ENCODE assay signal across 9 cellular contexts in the genomic region with DNA sequence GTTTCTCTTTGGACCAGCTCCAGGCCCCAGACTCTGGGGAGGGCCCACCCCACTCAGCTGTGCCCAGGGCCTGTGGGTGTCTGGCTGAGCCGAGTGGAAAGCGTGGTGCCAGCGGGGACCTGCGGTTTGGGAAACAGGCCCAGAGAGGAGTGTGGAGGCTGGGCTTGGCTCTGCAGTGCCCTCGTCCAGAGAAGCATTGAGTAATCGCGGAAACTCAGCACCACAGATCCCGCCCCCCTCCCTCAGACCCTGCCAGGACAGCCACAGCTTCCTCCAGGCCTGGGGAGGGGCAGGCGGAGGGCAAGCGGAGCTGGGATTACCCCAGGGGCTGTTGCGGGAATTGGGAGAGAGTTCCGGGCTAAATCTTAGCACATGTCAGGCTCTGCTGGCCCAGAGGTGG. TPM values are rescaled to one million over a fixed set of nuclear protein-coding genes. Genes with fewer than 3 reads are reported as not detected.
DNase-seq lines count a peak whose midpoint lies in the region; ATAC-seq, FAIRE-seq and TF ChIP-seq lines count a peak whose summit lies in the region.
"Had no signal": no experiment of that assay in that cellular context is flagged by ENCODE, and none has a peak within 500 bp of the region (broad histone marks: within the 10 kb centered on the region; RNA-seq: fewer than 3 reads in every experiment).

No MANE protein-coding gene starts in this region.

- H3K79me1 ChIP-seq in IMR-90 (ENCODE audit: low read depth in 1 of 2, low read length in 2 of 2) = no peaks in the 10 kb centered on the region

- peaks cover 19% of the 10 kb centered on the region for H3K4me1 Mint-ChIP-seq in stimulated activated naive CD8-positive, alpha-beta T cell treated with anti-CD3 and anti-CD28 coated beads, Interleukin-15, amount 100 ng/mL, for 72 hours

- intact Hi-C loops in IMR-90 (cut with micrococcal nuclease) = loop anchor here (5.0 to 10.0 kb wide), 2 partner anchors 208 to 455 kb away; partner anchors contain the start of gene DPH1
- intact Hi-C loops in kidney (cut with DNase I) = loop anchor here (10.0 kb wide), 1 partner anchor 58 kb away; no protein-coding TSS in a partner anchor

- H3K14ac ChIP-seq in IMR-90 (replicated peaks; ENCODE audit: low read depth, low read length) = peak overlapping the region; percentile 95

- H2BK20ac ChIP-seq in IMR-90 (ENCODE audit: low read depth, low read length) = peak overlapping the region; percentile 41

- H3K4me1 ChIP-seq in IMR-90 (ENCODE audit: control insufficient read depth, insufficient read depth, low read length) (peaks cover 15% of the 10 kb centered on the region), kidney (ENCODE audit: control insufficient read depth in 1 of 2, insufficient read depth in 1 of 2, low read depth in 1 of 2, low read length in 2 of 2) (peaks cover 0 to 23% of the 10 kb centered on the region in 2 donors)

- dilution Hi-C loops in IMR-90 (cut with HindIII; ENCODE audit: low sequenced_read_pairs, unreplicated experiment) = no loop called here

- TF ChIP-seq POLR2A in IMR-90 (IDR thresholded peaks at IDR 0.05; ENCODE audit: low read depth, low read length) = no peak

- no peaks in the 10 kb centered on the region for H3K36me3 ChIP-seq in IMR-90 (ENCODE audit: control insufficient read depth, insufficient read depth, low read length)
- H3K36me3 ChIP-seq in kidney (ENCODE audit: control insufficient read depth in 1 of 2, insufficient read depth in 2 of 2, low read length in 2 of 2) = peaks cover 4 to 9% of the 10 kb centered on the region in 2 donors

- H2BK5ac ChIP-seq in IMR-90 (ENCODE audit: low read depth, low read length, poor library complexity, severe bottlenecking) = peak overlapping the region; percentile 91

- 0 out of 2 replicates have a peak, but pooled peaks cover 2% of the 10 kb centered on the region for H3K9me1 ChIP-seq in IMR-90 (ENCODE audit: insufficient read depth, low read length)

- H4K8ac ChIP-seq in IMR-90 (ENCODE audit: low read depth in 2 of 2, low read length in 2 of 2) = peak overlapping the region; percentile 77 to 98

- H3K27me3 ChIP-seq in IMR-90 (ENCODE audit: control insufficient read depth, insufficient read depth, low read length) = no peaks in the 10 kb centered on the region

- POLR2A ChIA-PET in IMR-90 (lab: Charles Lee; ENCODE audit: unreplicated experiment) = interaction anchor here (0.8 kb wide), 1 partner anchor 139 kb away, joined by 18 read pairs; no protein-coding TSS in a partner anchor

- peak overlapping the region; percentile 87 for H2AK9ac ChIP-seq in IMR-90 (replicated peaks; ENCODE audit: low read depth, low read length, poor library complexity)

- H4K91ac ChIP-seq in IMR-90 (ENCODE audit: insufficient read depth, low read depth, low read length) = peak overlapping the region; percentile 93

- peak overlapping the region; percentile 95 for H2AK5ac ChIP-seq in IMR-90 (ENCODE audit: low read depth, low read length)

- in situ Hi-C loops in ACHN (cut with HindIII; ENCODE audit: low pct_ligation_motif_present, low pct_unique_long_range_greater_than_20kb, low sequenced_read_pairs) = no loop called here
- in situ Hi-C loops in IMR-90 (cut with MboI; ENCODE audit: low sequenced_read_pairs) = loop anchor here (5.0 kb wide), 1 partner anchor 70 kb away; the partner anchor contains the start of genes RILP and SCARF1

- H3K4me3 Mint-ChIP-seq in stimulated activated naive CD8-positive, alpha-beta T cell treated with anti-CD3 and anti-CD28 coated beads, Interleukin-15, amount 100 ng/mL, for 72 hours = peak overlapping the region; percentile 8 to 32

- peak overlapping the region in 1 of 2 donors; percentile 25 for H3K27ac Mint-ChIP-seq in stimulated activated naive CD8-positive, alpha-beta T cell treated with anti-CD3 and anti-CD28 coated beads, Interleukin-15, amount 100 ng/mL, for 72 hours

- no TSS peak for BruUV-seq in IMR-90 (replicated peaks; lab: Mats Ljungman, UMichigan)

- TF ChIP-seq CTCF in IMR-90 (conservative IDR thresholded peaks at IDR 0.05; ENCODE audit: low read depth, low read length) (no peak), kidney (IDR thresholded peaks at IDR 0.05; ENCODE audit: borderline replicate concordance, extremely low read depth, insufficient read depth) (no peak)

- H2BK120ac ChIP-seq in IMR-90 (ENCODE audit: low read depth, low read length) = peak overlapping the region; percentile 92

- H3K27ac ChIP-seq in IMR-90 (ENCODE audit: insufficient read depth, low read length) (peak overlapping the region; percentile 87), kidney (ENCODE audit: low read depth in 2 of 2, low read length in 2 of 2) (peak overlapping the region; percentile 32 to 87)

- CTCF ChIA-PET in IMR-90 (lab: Yijun Ruan, JAX) = interaction anchor here (0.6 to 1.6 kb wide), 4 partner anchors 37 to 92 kb away, joined by 3 to 7 read pairs (median 3); partner anchors contain the start of gene RILP

- no peaks in the 10 kb centered on the region for H4K20me1 ChIP-seq in IMR-90 (ENCODE audit: insufficient read depth, low read length)

- H4K5ac ChIP-seq in IMR-90 (ENCODE audit: low read depth, low read length) = peak overlapping the region; percentile 78

- H2BK15ac ChIP-seq in IMR-90 (ENCODE audit: low read depth, low read length) = peak overlapping the region; percentile 86; the same call in 2 of the 3 replicates

- H3K27me3 Mint-ChIP-seq in stimulated activated naive CD8-positive, alpha-beta T cell treated with anti-CD3 and anti-CD28 coated beads, Interleukin-15, amount 100 ng/mL, for 72 hours = no peaks in the 10 kb centered on the region

- peak overlapping the region; percentile 75 for H3K23ac ChIP-seq in IMR-90 (ENCODE audit: low read depth, low read length)

- no peak for FAIRE-seq in kidney (lab: Jason Lieb, UNC)

- no peak overlapping the region for H3K4me3 ChIP-seq in IMR-90 (ENCODE audit: insufficient read depth, low read depth, low read length)
- H3K4me3 ChIP-seq in kidney (ENCODE audit: low read length in 2 of 2) = no peak overlapping the region

- H3K9me3 ChIP-seq in IMR-90 (ENCODE audit: control insufficient read depth, insufficient read depth, low read length) = no peaks in the 10 kb centered on the region
- no peaks in the 10 kb centered on the region for H3K9me3 ChIP-seq in kidney (ENCODE audit: control insufficient read depth in 1 of 2, low read length in 2 of 2)

- H3K4ac ChIP-seq in IMR-90 (ENCODE audit: low read depth, low read length) = peak overlapping the region; percentile 96

- H3K9ac ChIP-seq in IMR-90 (ENCODE audit: low read depth, low read length) (peak overlapping the region; percentile 54), kidney (ENCODE audit: low read length in 2 of 2) (peak overlapping the region in 1 of 2 donors; percentile 24)

- peak overlapping the region; percentile 59; the same call in 1 of the 2 replicates for H3K56ac ChIP-seq in IMR-90 (ENCODE audit: extremely low read depth, insufficient read depth, low read length)

- peak overlapping the region; percentile 40 for H3K4me2 ChIP-seq in IMR-90 (ENCODE audit: low read depth, low read length)

- TF ChIP-seq RAD21 in IMR-90 (IDR thresholded peaks at IDR 0.05; ENCODE audit: low read length) = no peak

- ATAC-seq in IMR-90 (ENCODE audit: low read depth) = peak; percentile 93
- no peak for ATAC-seq in stimulated activated naive CD8-positive, alpha-beta T cell treated with anti-CD3 and anti-CD28 coated beads, Interleukin-15, amount 100 ng/mL, for 72 hours
- ATAC-seq in HG02571 (IDR thresholded peaks at IDR 0.05; ENCODE audit: unreplicated experiment) = no peak

- 0% methylated on average over 2 of the region's 12 CpGs; no CpG with 5 or more reads in 1 of the 2 experiments for WGBS in IMR-90 (ENCODE audit: extremely low coverage in 2 of 2, insufficient read length in 1 of 2), 2 experiments

- DNase-seq in ACHN = peak; percentile 75
- peak; percentile 89 for DNase-seq in IMR-90
- peak; percentile 58 for DNase-seq in brain pericyte (ENCODE audit: low read depth, low spot score)
- peak; percentile 94 for DNase-seq in kidney
- DNase-seq in stimulated activated naive CD8-positive, alpha-beta T cell treated with anti-CD3 and anti-CD28 coated beads, Interleukin-15, amount 100 ng/mL, for 72 hours = no peak
- DNase-seq in DMS53 treated with DMSO at 0.1 percent for 48 hours (lab: John Stamatoyannopoulos, UW; ENCODE audit: unreplicated experiment) = no peak
- DNase-seq in NCI-H510A (lab: John Stamatoyannopoulos, UW) = no peak

- peak overlapping the region; percentile 93 for H2AFZ ChIP-seq in IMR-90 (replicated peaks; ENCODE audit: low read length, poor library complexity)

- no peaks in the 10 kb centered on the region for H3K9me3 Mint-ChIP-seq in stimulated activated naive CD8-positive, alpha-beta T cell treated with anti-CD3 and anti-CD28 coated beads, Interleukin-15, amount 100 ng/mL, for 72 hours
- H3K9me3 Mint-ChIP-seq: activated naive CD4-positive, alpha-beta T cell treated with anti-CD3 and anti-CD28 coated beads, Interleukin-2, amount 50 U/mL, for 72 hours had no signal

- H3K18ac ChIP-seq in IMR-90 (ENCODE audit: low read depth, low read length) = peak overlapping the region; percentile 48

TF ChIP-seq in IMR-90, 13 proteins besides CTCF, POLR2A, EP300 and RAD21:
- no peak for TF ChIP-seq NFE2L2 (IDR thresholded peaks at IDR 0.05; ENCODE audit: low read depth, low read length)
- TF ChIP-seq MAZ (IDR thresholded peaks at IDR 0.05; ENCODE audit: borderline replicate concordance, low read depth, low read length) = peak; percentile 89; the same call in 1 of the 2 replicates
- peak; percentile 94 for TF ChIP-seq CEBPB (IDR thresholded peaks at IDR 0.05; ENCODE audit: low read depth, low read length)

RNA-seq across cellular contexts. Expression of gene PITPNA, which starts 14.6 kb away (rescaled TPM):
- total RNA-seq in IMR-90 (2012; rRNA removed) (19.2 and 25.8 TPM in 2 replicates), kidney (88.5 TPM)
- polyA plus RNA-seq in IMR-90 (2012; rRNA removed) (33.1 and 40.1 TPM in 2 replicates), kidney (ENCODE audit: insufficient read depth, low read depth, low replicate concordance) (45.2 TPM)
- polyA plus RNA-seq in IMR-90 (2012; cell fraction: cytosol; rRNA removed) = 17.9 and 28.0 TPM in 2 replicates
- polyA plus RNA-seq in IMR-90 (2012; cell fraction: nucleus; rRNA removed; ENCODE audit: low replicate concordance) = 15.2 and 50.9 TPM in 2 replicates

RNA-seq across cellular contexts. Expression of gene SLC43A2, which starts 51.4 kb away (rescaled TPM):
- total RNA-seq in IMR-90 (2012; rRNA removed) (3.3 and 3.8 TPM in 2 replicates), kidney (48.9 TPM)
- polyA plus RNA-seq in IMR-90 (2012; rRNA removed) (9.0 and 10.3 TPM in 2 replicates), kidney (ENCODE audit: insufficient read depth, low read depth, low replicate concordance) (60.4 TPM)
- polyA plus RNA-seq in IMR-90 (2012; cell fraction: cytosol; rRNA removed) = 6.7 and 12.6 TPM in 2 replicates
- polyA plus RNA-seq in IMR-90 (2012; cell fraction: nucleus; rRNA removed; ENCODE audit: low replicate concordance) = 6.9 and 14.7 TPM in 2 replicates

Comparison
In these comparisons a context has a peak if more than half of its experiments do, and no peak if none do; other contexts are left out.
1. DNase-seq: peak in ACHN (single experiment), IMR-90 (single experiment), brain pericyte (single experiment) and kidney (single experiment); none in stimulated activated naive CD8-positive, alpha-beta T cell treated with anti-CD3 and anti-CD28 coated beads, Interleukin-15, amount 100 ng/mL, for 72 hours (0 of 2), DMS53 treated with DMSO at 0.1 percent for 48 hours (single experiment) and NCI-H510A (single experiment).
2. RNA of gene SLC43A2, which starts 51.4 kb away (total RNA-seq): 48.9 TPM in kidney (single experiment); 3.3 to 3.8 TPM in IMR-90; every median in the first group is over 10 times any median in the second.